11 cellular contexts compared by ENCODE assay signal in the genomic region with DNA sequence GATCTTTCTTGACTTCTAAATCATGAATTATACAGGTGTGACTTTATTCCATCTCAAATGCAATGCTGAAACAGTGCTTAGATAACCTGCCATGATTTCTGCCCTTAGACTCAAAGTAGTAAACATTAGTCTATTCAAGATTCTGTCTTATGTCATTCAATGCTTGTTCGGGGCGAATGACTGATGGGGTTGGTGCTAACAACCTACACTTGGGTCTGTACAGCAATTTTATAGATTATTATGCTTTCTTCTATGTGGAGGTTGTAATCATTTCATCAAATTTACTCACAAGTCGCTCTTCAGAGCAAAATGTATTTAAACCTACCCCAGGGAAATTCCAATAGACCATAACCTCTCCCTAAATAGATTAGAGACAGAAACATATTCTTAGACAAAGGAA.
"Had no signal": no experiment of that assay in that cellular context is flagged by ENCODE, and none has a peak within 500 bp of the region (broad histone marks: within the 10 kb centered on the region; RNA-seq: fewer than 3 reads in every experiment).

No MANE protein-coding gene starts in this region.

- H3K4me3 Mint-ChIP-seq: GM23338, H9, HFFc6 had no signal

- H3K36me3 ChIP-seq: HAP-1 had no signal

- H3K27ac Mint-ChIP-seq: GM23338, H9, HFFc6 had no signal

- H3K9ac ChIP-seq: GM23248 had no signal

- H3K4me3 ChIP-seq: GM23248, GM23338, HAP-1 had no signal

- H2AFZ ChIP-seq: GM23248, GM23338 had no signal

- H3K9me3 Mint-ChIP-seq: GM23338, H9 had no signal

- H3K4me2 ChIP-seq: GM23338 had no signal

- FAIRE-seq: H1, H54 had no signal

- H3K4me1 ChIP-seq: HAP-1 had no signal

- DNase-seq: GM23248, GOT3, H7, H9, HCEC 1CT, HFFc6 had no signal

- ATAC-seq: GM23338, HCT116 had no signal

- H3K27ac ChIP-seq: GM23248 had no signal

- H3K9me3 ChIP-seq: HAP-1 had no signal
